Comparison of ENCODE assay signal across 17 cellular contexts in the genomic region with DNA sequence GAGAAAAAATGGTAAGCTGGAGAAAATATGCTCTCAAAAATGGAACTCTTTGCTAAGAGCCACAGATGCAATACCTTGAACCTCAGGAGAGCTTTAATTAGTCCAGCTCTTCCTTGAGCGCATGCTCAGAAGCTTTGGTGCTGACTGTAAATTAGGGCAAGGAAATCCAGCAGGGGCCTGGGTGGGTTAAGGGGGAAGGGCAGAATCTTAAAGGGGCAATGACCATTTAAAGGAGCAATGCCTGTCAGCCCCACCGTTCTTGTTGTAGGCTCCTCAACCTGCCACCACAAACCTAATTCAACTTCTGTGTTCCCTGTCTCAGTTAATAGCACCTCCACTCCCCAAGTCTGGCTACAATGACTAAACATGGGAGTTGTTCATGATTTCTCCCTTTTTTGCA. TPM values are rescaled to one million over a fixed set of nuclear protein-coding genes. Genes with fewer than 3 reads are reported as not detected.
DNase-seq lines count a peak whose midpoint lies in the region; ATAC-seq, FAIRE-seq and TF ChIP-seq lines count a peak whose summit lies in the region.
"Had no signal": no experiment of that assay in that cellular context is flagged by ENCODE, and none has a peak within 500 bp of the region (broad histone marks: within the 10 kb centered on the region; RNA-seq: fewer than 3 reads in every experiment).

No MANE protein-coding gene starts in this region.

- H3K27me3 ChIP-seq in iPS-18a (ENCODE audit: control insufficient read depth, insufficient read depth, low read length) (no peaks in the 10 kb centered on the region), SJCRH30 (peaks cover 10% of the 10 kb centered on the region; the same call in 1 of the 2 replicates)

- H3K36me3 ChIP-seq in iPS-18a (ENCODE audit: control insufficient read depth, low read depth, low read length) (no peaks in the 10 kb centered on the region), SJCRH30 (no peaks in the 10 kb centered on the region)

- H3K9me3 ChIP-seq in iPS-18a (ENCODE audit: control insufficient read depth, low read depth, low read length) (no peaks in the 10 kb centered on the region), SJCRH30 (replicated peaks) (no peaks in the 10 kb centered on the region)

- ATAC-seq in GM21423 (IDR thresholded peaks at IDR 0.05; ENCODE audit: unreplicated experiment) = no peak
- ATAC-seq: stimulated activated naive CD8-positive, alpha-beta T cell treated with anti-CD3 and anti-CD28 coated beads, Interleukin-15, amount 100 ng/mL, for 72 hours had no signal

- no peak for TF ChIP-seq CTCF in D721Med (IDR thresholded peaks at IDR 0.05; ENCODE audit: insufficient read depth, missing control alignments)

- H3K9ac ChIP-seq in iPS-18a (ENCODE audit: low read length) = no peak overlapping the region

- FAIRE-seq in D721Med (lab: Jason Lieb, UNC) = no peak

- peak; percentile 72 for DNase-seq in D341Med (ENCODE audit: low spot score)
- peak; percentile 66 for DNase-seq in Jurkat, Clone E6-1 (ENCODE audit: low read depth, low spot score)
- peak; percentile 45 for DNase-seq in SK-N-DZ (ENCODE audit: low spot score)
- no peak for DNase-seq in D721Med (ENCODE audit: insufficient read length, low spot score)
- no peak for DNase-seq in NCI-H1092 (lab: John Stamatoyannopoulos, UW)
- no peak for DNase-seq in SJCRH30
- DNase-seq: activated CD4-positive, alpha-beta T cell treated with anti-CD3 and anti-CD28 coated beads, Interleukin-2, amount 50 U/mL, for 48 hours; activated naive CD4-positive, alpha-beta T cell; hippocampal formation; NCI-H1105 treated with DMSO at 0.1 percent for 48 hours; NCI-H774; stimulated activated CD4-positive, alpha-beta T cell treated with anti-CD3 and anti-CD28 coated beads, Interleukin-4, amount 100 ng/mL, for 4 hours; stimulated activated naive CD8-positive, alpha-beta T cell treated with anti-CD3 and anti-CD28 coated beads, Interleukin-15, amount 100 ng/mL, for 72 hours had no signal

- H3K4me3 ChIP-seq in Jurkat, Clone E6-1 (ENCODE audit: low read length) = no peak overlapping the region
- peak overlapping the region; percentile 14 for H3K4me3 ChIP-seq in iPS-18a (ENCODE audit: low read length)
- H3K4me3 ChIP-seq in SJCRH30 = no peak overlapping the region

- H3K4me1 ChIP-seq in iPS-18a (ENCODE audit: control insufficient read depth, low read depth, low read length) (peaks cover 16% of the 10 kb centered on the region), SJCRH30 (no peaks in the 10 kb centered on the region)

- H3K27ac ChIP-seq in iPS-18a (ENCODE audit: low read length) (no peak overlapping the region), SJCRH30 (no peak overlapping the region)
- H3K27ac ChIP-seq: epithelial cell of prostate had no signal

RNA-seq across cellular contexts. Expression of gene SLC22A15, which starts 6.8 kb away (rescaled TPM):
- polyA plus RNA-seq in Jurkat, Clone E6-1 (2012; ENCODE audit: insufficient read depth, insufficient read length) = not detected
- not detected in 2 replicates for polyA plus RNA-seq in SK-N-DZ (2014; cell fraction: cytosol; rRNA removed)
- polyA plus RNA-seq in SK-N-DZ (2014; cell fraction: nucleus; rRNA removed) = not detected in 2 replicates
- not detected in 2 replicates for total RNA-seq in SJCRH30 (2014; rRNA removed; shearing (Covaris generic))
- total RNA-seq: pulmonary artery endothelial cell had no signal

Comparison
In these comparisons a context has a peak if more than half of its experiments do, and no peak if none do; other contexts are left out.
1. DNase-seq: peak in D341Med (single experiment), Jurkat, Clone E6-1 (single experiment) and SK-N-DZ (single experiment); none in D721Med (single experiment), NCI-H1092 (single experiment) and SJCRH30 (0 of 2).